In genomic region chr15:94306700-94307650, GRCh38 we compare ENCODE assay signal across 8 cellular contexts.
DNase-seq lines count a peak whose midpoint lies in the region; ATAC-seq, FAIRE-seq and TF ChIP-seq lines count a peak whose summit lies in the region.

No MANE protein-coding gene starts in this region.

- TF ChIP-seq POLR2A in endothelial cell of umbilical vein (IDR thresholded peaks at IDR 0.05; ENCODE audit: low read depth, low read length) = no peak

- H4K20me1 ChIP-seq in endothelial cell of umbilical vein (replicated peaks; ENCODE audit: control insufficient read depth, extremely low read depth, insufficient read depth, low read length) = no peaks in the 10 kb centered on the region

- H2AFZ ChIP-seq in endothelial cell of umbilical vein (ENCODE audit: low read depth, low read length) = no peak overlapping the region

- TF ChIP-seq CTCF in GM13977 (IDR thresholded peaks at IDR 0.05; ENCODE audit: extremely low read depth, insufficient read depth, missing control alignments) = no peak
- no peak for TF ChIP-seq CTCF in endothelial cell of umbilical vein (IDR thresholded peaks at IDR 0.05; ENCODE audit: extremely low read depth in 1 of 2, insufficient read depth in 1 of 2, low read depth in 1 of 2, low read length in 2 of 2)

- in situ Hi-C loops in GM13977 (cut with MboI; ENCODE audit: low pct_unique_long_range_greater_than_20kb, low sequenced_read_pairs, unreplicated experiment) = no loop called here
- in situ Hi-C loops in KBM-7 (cut with MboI; ENCODE audit: low pct_unique_long_range_greater_than_20kb, low sequenced_read_pairs) = loop anchor here (10.0 kb wide), 1 partner anchor 142 kb away; no protein-coding TSS in a partner anchor

- H3K4me3 ChIP-seq in endothelial cell of umbilical vein (replicated peaks in 1 of 3; ENCODE audit: insufficient read depth in 1 of 3, low read depth in 1 of 3, low read length in 3 of 3) = no peak overlapping the region

- no peaks in the 10 kb centered on the region for H3K9me1 ChIP-seq in endothelial cell of umbilical vein (replicated peaks; ENCODE audit: control insufficient read depth, extremely low read depth, insufficient read depth, low read length)

- no peaks in the 10 kb centered on the region for H3K4me1 ChIP-seq in endothelial cell of umbilical vein (ENCODE audit: control insufficient read depth, extremely low read depth, insufficient read depth, low read length)

- intact Hi-C loops in endothelial cell of umbilical vein (cut with micrococcal nuclease) (no loop called here), left colon (cut with DNase I, micrococcal nuclease) (no loop called here)

- no TSS peak for BruUV-seq in endothelial cell of umbilical vein (replicated peaks; lab: Mats Ljungman, UMichigan)

- FAIRE-seq in endothelial cell of umbilical vein (lab: Jason Lieb, UNC) = no peak

- POLR2A ChIA-PET in endothelial cell of umbilical vein (lab: Charles Lee) = no interaction called here

- no peaks in the 10 kb centered on the region for H3K36me3 ChIP-seq in endothelial cell of umbilical vein (ENCODE audit: control insufficient read depth in 2 of 2, extremely low read depth in 1 of 2, insufficient read depth in 2 of 2, low read length in 2 of 2)

- no peaks in the 10 kb centered on the region for H3K9me3 ChIP-seq in endothelial cell of umbilical vein (replicated peaks; ENCODE audit: control insufficient read depth, insufficient read depth, low read length)

- H3K9ac ChIP-seq in endothelial cell of umbilical vein (replicated peaks; ENCODE audit: extremely low read depth, insufficient read depth, low read length) = no peak overlapping the region

- ATAC-seq in GM21528 (IDR thresholded peaks at IDR 0.05; ENCODE audit: low FRiP score, unreplicated experiment) (peak; percentile 91), left colon (no peak)

- dilution Hi-C loops in endothelial cell of umbilical vein (cut with MboI; ENCODE audit: extremely low pct_ligation_motif_present, low sequenced_read_pairs) = no loop called here

- no peaks in the 10 kb centered on the region for H3K79me2 ChIP-seq in endothelial cell of umbilical vein (ENCODE audit: control insufficient read depth, insufficient read depth, low read length)

- H3K27me3 ChIP-seq in endothelial cell of umbilical vein (ENCODE audit: control insufficient read depth in 2 of 2, insufficient read depth in 2 of 2, low read length in 2 of 2) = no peaks in the 10 kb centered on the region

- peak; percentile 67 for DNase-seq in GM13977 (ENCODE audit: low spot score)
- DNase-seq in KBM-7 = peak; percentile 79
- DNase-seq in endothelial cell of umbilical vein (ENCODE audit: low read depth, low spot score) = no peak
- no peak for DNase-seq in caudate nucleus (lab: John Stamatoyannopoulos, UW)
- no peak for DNase-seq in inferior parietal cortex (ENCODE audit: extremely low spot score)
- DNase-seq in left colon = no peak
- DNase-seq in GF-D8 (lab: John Stamatoyannopoulos, UW) = no peak

- H3K4me2 ChIP-seq in endothelial cell of umbilical vein (ENCODE audit: insufficient read depth, low read length) = no peak overlapping the region

- CTCF ChIA-PET in endothelial cell of umbilical vein (lab: Charles Lee) = no interaction called here

- H3K27ac ChIP-seq in endothelial cell of umbilical vein (ENCODE audit: insufficient read depth, low read depth, low read length) (no peak overlapping the region), caudate nucleus (ENCODE audit: low read depth, low read length) (no peak overlapping the region)

TF ChIP-seq in endothelial cell of umbilical vein, 7 proteins besides CTCF, POLR2A, EP300 and RAD21:
- TF ChIP-seq JUN (IDR thresholded peaks at IDR 0.05; ENCODE audit: borderline replicate concordance, insufficient read depth, insufficient read length, low read depth) (peak; percentile 30), GATA2 (IDR thresholded peaks at IDR 0.05; ENCODE audit: insufficient read depth, insufficient read length, low read depth, low read length) (no peak), EZH2 (IDR thresholded peaks at IDR 0.05; ENCODE audit: borderline replicate concordance, low read depth, low read length, severe bottlenecking) (no peak), MAX (IDR thresholded peaks at IDR 0.05; ENCODE audit: insufficient read depth, insufficient read length) (no peak), POLR2AphosphoS5 (IDR thresholded peaks at IDR 0.05; ENCODE audit: insufficient read depth, low read depth, low read length) (no peak)

Comparison
In these comparisons a context has a peak if more than half of its experiments do, and no peak if none do; other contexts are left out.
1. DNase-seq: peak in GM13977 (single experiment) and KBM-7 (single experiment); none in endothelial cell of umbilical vein (single experiment), caudate nucleus (0 of 61), inferior parietal cortex (single experiment), left colon (0 of 2) and GF-D8 (single experiment).